In genomic region chrX:3757510-3758025, GRCh38 we compare ENCODE assay signal across 18 cellular contexts.
"Had no signal": no experiment of that assay in that cellular context is flagged by ENCODE, and none has a peak within 500 bp of the region (broad histone marks: within the 10 kb centered on the region; RNA-seq: fewer than 3 reads in every experiment).

No MANE protein-coding gene starts in this region.

- H3K36me3 ChIP-seq: esophagus squamous epithelium, neutrophil, spleen, tibial nerve had no signal

- H3K9me3 ChIP-seq: esophagus squamous epithelium, mucosa of descending colon, neutrophil, spleen, testis, tibial nerve had no signal

- ATAC-seq: mucosa of descending colon; naive thymus-derived CD8-positive, alpha-beta T cell; sciatic nerve; stimulated activated naive B cell treated with anti-CD40 and anti-IgM and Interleukin-4, amounts not matched to agents 10 μg/mL and 1 μg/mL and 100 μg/mL, for 72 hours; stimulated activated naive CD8-positive, alpha-beta T cell treated with anti-CD3 and anti-CD28 coated beads, Interleukin-15, amount 100 ng/mL, for 72 hours had no signal

- H3K27me3 ChIP-seq: esophagus squamous epithelium, neutrophil, spleen, testis, tibial nerve had no signal

- H3K4me3 ChIP-seq: mucosa of descending colon, spleen, testis, tibial nerve had no signal

- H3K27ac ChIP-seq: epithelial cell of prostate, neutrophil, spleen, testis, tibial nerve had no signal

- DNase-seq: effector memory CD4-positive, alpha-beta T cell; esophagus squamous epithelium; foreskin fibroblast; head of caudate nucleus; hippocampal formation; kidney glomerular epithelial cell; mucosa of descending colon; naive thymus-derived CD8-positive, alpha-beta T cell; spleen; stimulated activated CD4-positive, alpha-beta T cell treated with anti-CD3 and anti-CD28 coated beads, Interleukin-2, amount 100 ng/mL, for 24 hours; stimulated activated CD4-positive, alpha-beta T cell treated with anti-CD3 and anti-CD28 coated beads, Interleukin-4, amount 100 ng/mL, for 4 hours; stimulated activated naive B cell treated with anti-CD40 and anti-IgM and Interleukin-4, amounts not matched to agents 10 μg/mL and 1 μg/mL and 100 μg/mL, for 72 hours; stimulated activated naive CD8-positive, alpha-beta T cell treated with anti-CD3 and anti-CD28 coated beads, Interleukin-15, amount 100 ng/mL, for 72 hours; testis had no signal

- H3K4me1 ChIP-seq: spleen, testis, tibial nerve had no signal
